Comparison of ENCODE assay signal across 1 cellular context in genomic region chr17:47840742-47841487, GRCh38.
TF ChIP-seq lines count a peak whose summit lies in the region.

Gene SCRN2 (minus strand): TSS chr17:47841273. CDS start chr17:47840843, 430 bp downstream.

TF ChIP-seq in HepG2, 621 proteins besides CTCF, POLR2A, EP300 and RAD21 (continued from another document and continues in another):
- TF ChIP-seq AHDC1 (CRISPR knock-in tag; IDR thresholded peaks at IDR 0.05; ENCODE audit: borderline replicate concordance) = peak; percentile 74
- TF ChIP-seq TOE1 (CRISPR knock-in tag; IDR thresholded peaks at IDR 0.05) = no peak
- no peak for TF ChIP-seq ZNF557 (CRISPR knock-in tag; IDR thresholded peaks at IDR 0.05)
- TF ChIP-seq ZNF3 (CRISPR knock-in tag; IDR thresholded peaks at IDR 0.05) = no peak
- TF ChIP-seq ZNF790 (CRISPR knock-in tag; IDR thresholded peaks at IDR 0.05; ENCODE audit: borderline replicate concordance) = no peak
- TF ChIP-seq CBX2 (IDR thresholded peaks at IDR 0.05; ENCODE audit: low read depth, low read length) = no peak
- no peak for TF ChIP-seq CBX2 (CRISPR knock-in tag; IDR thresholded peaks at IDR 0.05; ENCODE audit: low read depth)
- TF ChIP-seq RNF219 (CRISPR knock-in tag; IDR thresholded peaks at IDR 0.05) = no peak
- TF ChIP-seq MTA3 (CRISPR knock-in tag; IDR thresholded peaks at IDR 0.05) = no peak
- no peak for TF ChIP-seq BCLAF1 (IDR thresholded peaks at IDR 0.05)
- TF ChIP-seq STAT6 (CRISPR knock-in tag; IDR thresholded peaks at IDR 0.05; ENCODE audit: borderline replicate concordance) = no peak
- no peak for TF ChIP-seq XBP1 (CRISPR knock-in tag; IDR thresholded peaks at IDR 0.05)
- peak; percentile 59; the same call in 1 of the 2 replicates for TF ChIP-seq NFATC3 (CRISPR knock-in tag; IDR thresholded peaks at IDR 0.05)
- 0 out of 2 replicates have a peak, but pooled peaks have one; percentile 16 for TF ChIP-seq ZNF709 (CRISPR knock-in tag; IDR thresholded peaks at IDR 0.05)
- peak; percentile 58 for TF ChIP-seq DMAP1 (CRISPR knock-in tag; IDR thresholded peaks at IDR 0.05)
- TF ChIP-seq TFE3 (CRISPR knock-in tag; IDR thresholded peaks at IDR 0.05) = peak; percentile 53
- TF ChIP-seq MXD1 (CRISPR knock-in tag; IDR thresholded peaks at IDR 0.05) = peak; percentile 80
- TF ChIP-seq NFIC (IDR thresholded peaks at IDR 0.05; ENCODE audit: low read length) = no peak
- no peak for TF ChIP-seq ZBTB21 (CRISPR knock-in tag; IDR thresholded peaks at IDR 0.05)
- peak; percentile 87 for TF ChIP-seq ELF3 (CRISPR knock-in tag; IDR thresholded peaks at IDR 0.05)
- peak; percentile 55; the same call in 1 of the 2 replicates for TF ChIP-seq ZNF34 (CRISPR knock-in tag; IDR thresholded peaks at IDR 0.05; ENCODE audit: borderline replicate concordance)
- peak; percentile 68; the same call in 1 of the 2 replicates for TF ChIP-seq ZNF761 (CRISPR knock-in tag; conservative IDR thresholded peaks at IDR 0.05)
- TF ChIP-seq ZBTB38 (CRISPR knock-in tag; IDR thresholded peaks at IDR 0.05) = no peak
- TF ChIP-seq ZNF83 (CRISPR knock-in tag; IDR thresholded peaks at IDR 0.05; ENCODE audit: borderline replicate concordance) = peak; percentile 57; the same call in 1 of the 2 replicates
- peak; percentile 81; the same call in 1 of the 2 replicates for TF ChIP-seq ZNF317 (CRISPR knock-in tag; IDR thresholded peaks at IDR 0.05)
- TF ChIP-seq SETDB1 (CRISPR knock-in tag; IDR thresholded peaks at IDR 0.05; ENCODE audit: borderline replicate concordance) = no peak
- peak; percentile 72; the same call in 1 of the 2 replicates for TF ChIP-seq SMC3 (IDR thresholded peaks at IDR 0.05; ENCODE audit: low read length)
- TF ChIP-seq ZNF451 (CRISPR knock-in tag; IDR thresholded peaks at IDR 0.05) = peak; percentile 63; the same call in 1 of the 2 replicates
- TF ChIP-seq CREB1 (IDR thresholded peaks at IDR 0.05) = no peak
- no peak for TF ChIP-seq CREB1 (CRISPR knock-in tag; IDR thresholded peaks at IDR 0.05)
- TF ChIP-seq SOX13 (IDR thresholded peaks at IDR 0.05) = no peak
- peak in 1 of 2 experiments; percentile 54; a peak in 2 of 4 replicates for TF ChIP-seq SOX13 (CRISPR knock-in tag; conservative IDR thresholded peaks at IDR 0.05 in 1 of 2, IDR thresholded peaks at IDR 0.05 in 1 of 2)
- TF ChIP-seq TBX3 (IDR thresholded peaks at IDR 0.05; ENCODE audit: borderline replicate concordance) = no peak
- no peak for TF ChIP-seq SKIL (CRISPR knock-in tag; IDR thresholded peaks at IDR 0.05; ENCODE audit: borderline replicate concordance)
- TF ChIP-seq MEIS2 (CRISPR knock-in tag; IDR thresholded peaks at IDR 0.05) = 0 out of 2 replicates have a peak, but pooled peaks have one; percentile 23
- TF ChIP-seq THRA (CRISPR knock-in tag; IDR thresholded peaks at IDR 0.05; ENCODE audit: borderline replicate concordance) = no peak; the same call in 1 of the 2 replicates
- TF ChIP-seq CSRNP2 (CRISPR knock-in tag; conservative IDR thresholded peaks at IDR 0.05; ENCODE audit: low read depth) = no peak
- TF ChIP-seq NAIF1 (CRISPR knock-in tag; IDR thresholded peaks at IDR 0.05; ENCODE audit: borderline replicate concordance) = peak; percentile 15; the same call in 1 of the 2 replicates
